In genomic region chr2:135182601-135183000, GRCh38 we compare ENCODE assay signal across 23 cellular contexts.
"Had no signal": no experiment of that assay in that cellular context is flagged by ENCODE, and none has a peak within 500 bp of the region (broad histone marks: within the 10 kb centered on the region; RNA-seq: fewer than 3 reads in every experiment).

No MANE protein-coding gene starts in this region.

- H3K9me3 Mint-ChIP-seq: dendritic cell treated with granulocyte-macrophage colony-stimulating factor and Interleukin-4, amounts not matched to agents 40 ng/mL and 50 ng/mL, for 4 days; natural killer cell treated with Interleukin-12 subunit alpha and Interleukin-12 subunit beta and Interleukin-15 and Interleukin-18, amount 100 ng/mL, for 72 hours; stimulated activated memory B cell treated with anti-CD40 and anti-IgM and Interleukin-4, amounts not matched to agents 10 μg/mL and 1 μg/mL and 100 μg/mL, for 72 hours had no signal

- H3K36me3 ChIP-seq: colonic mucosa, ovary, upper lobe of right lung, uterus had no signal

- H3K4me3 ChIP-seq: colonic mucosa, lung, mucosa of descending colon, ovary, psoas muscle, sigmoid colon, transverse colon, upper lobe of right lung, uterus had no signal

- H3K27ac ChIP-seq: colonic mucosa, ovary, psoas muscle, sigmoid colon, transverse colon, upper lobe of right lung, uterus had no signal

- H3K4me1 ChIP-seq: colonic mucosa, psoas muscle, sigmoid colon, transverse colon, upper lobe of right lung, uterus had no signal

- DNase-seq: colonic mucosa; effector memory CD8-positive, alpha-beta T cell; head of caudate nucleus; kidney; mucosa of descending colon; naive B cell; occipital lobe; ovary; posterior cingulate gyrus; psoas muscle; right cardiac atrium; sigmoid colon; stimulated activated CD4-positive, alpha-beta T cell treated with anti-CD3 and anti-CD28 coated beads, Interleukin-4, amount 100 ng/mL, for 4 hours; stimulated activated naive CD8-positive, alpha-beta T cell treated with anti-CD3 and anti-CD28 coated beads, Interleukin-15, Interleukin-2, amounts not matched to agents 100 U/mL and 50 U/mL, for 24 hours; substantia nigra; transverse colon; upper lobe of right lung; uterus had no signal

- H3K9me3 ChIP-seq: colonic mucosa, mucosa of descending colon, ovary, psoas muscle, transverse colon, upper lobe of right lung, uterus had no signal

- H3K4me1 Mint-ChIP-seq: naive B cell; stimulated activated memory B cell treated with anti-CD40 and anti-IgM and Interleukin-4, amounts not matched to agents 10 μg/mL and 1 μg/mL and 100 μg/mL, for 72 hours had no signal

- H3K27ac Mint-ChIP-seq: dendritic cell treated with granulocyte-macrophage colony-stimulating factor and Interleukin-4, amounts not matched to agents 40 ng/mL and 50 ng/mL, for 4 days; effector memory CD8-positive, alpha-beta T cell; memory B cell; natural killer cell treated with Interleukin-12 subunit alpha and Interleukin-12 subunit beta and Interleukin-15 and Interleukin-18, amount 100 ng/mL, for 72 hours; stimulated activated memory B cell treated with anti-CD40 and anti-IgM and Interleukin-4, amounts not matched to agents 10 μg/mL and 1 μg/mL and 100 μg/mL, for 72 hours had no signal

- H3K4me3 Mint-ChIP-seq: dendritic cell treated with granulocyte-macrophage colony-stimulating factor and Interleukin-4, amounts not matched to agents 40 ng/mL and 50 ng/mL, for 4 days; effector memory CD8-positive, alpha-beta T cell; memory B cell; natural killer cell treated with Interleukin-12 subunit alpha and Interleukin-12 subunit beta and Interleukin-15 and Interleukin-18, amount 100 ng/mL, for 72 hours; stimulated activated memory B cell treated with anti-CD40 and anti-IgM and Interleukin-4, amounts not matched to agents 10 μg/mL and 1 μg/mL and 100 μg/mL, for 72 hours had no signal

- H3K27me3 Mint-ChIP-seq: dendritic cell treated with granulocyte-macrophage colony-stimulating factor and Interleukin-4, amounts not matched to agents 40 ng/mL and 50 ng/mL, for 4 days; effector memory CD8-positive, alpha-beta T cell; memory B cell; naive B cell; natural killer cell treated with Interleukin-12 subunit alpha and Interleukin-12 subunit beta and Interleukin-15 and Interleukin-18, amount 100 ng/mL, for 72 hours; stimulated activated memory B cell treated with anti-CD40 and anti-IgM and Interleukin-4, amounts not matched to agents 10 μg/mL and 1 μg/mL and 100 μg/mL, for 72 hours had no signal

- H3K27me3 ChIP-seq: colonic mucosa, ovary, sigmoid colon, transverse colon, upper lobe of right lung, uterus had no signal

- H3K36me3 Mint-ChIP-seq: natural killer cell treated with Interleukin-12 subunit alpha and Interleukin-12 subunit beta and Interleukin-15 and Interleukin-18, amount 100 ng/mL, for 72 hours had no signal
